Comparison of ENCODE assay signal across 23 cellular contexts in genomic region chr12:58298793-58299192, GRCh38.
DNase-seq lines count a peak whose midpoint lies in the region; ATAC-seq, FAIRE-seq and TF ChIP-seq lines count a peak whose summit lies in the region.
"Had no signal": no experiment of that assay in that cellular context is flagged by ENCODE, and none has a peak within 500 bp of the region (broad histone marks: within the 10 kb centered on the region; RNA-seq: fewer than 3 reads in every experiment).

No MANE protein-coding gene starts in this region.

- no peak for ATAC-seq in sciatic nerve
- ATAC-seq: GM12878, HCT116 had no signal

- FAIRE-seq in H54 (lab: Jason Lieb, UNC), result no peak
- FAIRE-seq: A204.1, GM12878, GM19239, H1 had no signal

- intact Hi-C loops in sciatic nerve (cut with DNase I), result no loop called here

- H3K4me3 ChIP-seq in fibroblast of villous mesenchyme (ENCODE audit: low read depth, low read length), result no peak overlapping the region
- H3K4me3 ChIP-seq: GM12878, GM23248 had no signal

- DNase-seq in DMS 273 (lab: John Stamatoyannopoulos, UW; ENCODE audit: unreplicated experiment) (peak; percentile 42), DMS 273 treated with DMSO at 0.1 percent for 48 hours (lab: John Stamatoyannopoulos, UW) (no peak), fibroblast of villous mesenchyme (ENCODE audit: low read depth) (peak; percentile 19), renal cortical epithelial cell (ENCODE audit: low read depth) (peak; percentile 38), NCI-H2171 (lab: John Stamatoyannopoulos, UW) (no peak), H54 (ENCODE audit: insufficient read length, low spot score) (no peak), AG20443 (ENCODE audit: low spot score) (no peak), sciatic nerve (ENCODE audit: low spot score) (no peak)
- DNase-seq: ACHN; C1 segment of cervical spinal cord; Calu3; CD4-positive, alpha-beta memory T cell; COR-L47; DMS79; EL; GDM1; GM23248; H9 had no signal

- no peak for TF ChIP-seq CTCF in fibroblast of villous mesenchyme (IDR thresholded peaks at IDR 0.05; ENCODE audit: insufficient read depth, low read depth, low read length)

- no peak for TF ChIP-seq POLR2A in H54 (IDR thresholded peaks at IDR 0.05; ENCODE audit: low read depth, low read length)

Comparison
In these comparisons a context has a peak if more than half of its experiments do, and no peak if none do; other contexts are left out.
1. DNase-seq: peak in DMS 273 (single experiment), fibroblast of villous mesenchyme (single experiment) and renal cortical epithelial cell (single experiment); none in DMS 273 treated with DMSO at 0.1 percent for 48 hours (single experiment), NCI-H2171 (single experiment), H54 (single experiment), AG20443 (single experiment) and sciatic nerve (single experiment).